Comparison of ENCODE assay signal across 1 cellular context in the genomic region with DNA sequence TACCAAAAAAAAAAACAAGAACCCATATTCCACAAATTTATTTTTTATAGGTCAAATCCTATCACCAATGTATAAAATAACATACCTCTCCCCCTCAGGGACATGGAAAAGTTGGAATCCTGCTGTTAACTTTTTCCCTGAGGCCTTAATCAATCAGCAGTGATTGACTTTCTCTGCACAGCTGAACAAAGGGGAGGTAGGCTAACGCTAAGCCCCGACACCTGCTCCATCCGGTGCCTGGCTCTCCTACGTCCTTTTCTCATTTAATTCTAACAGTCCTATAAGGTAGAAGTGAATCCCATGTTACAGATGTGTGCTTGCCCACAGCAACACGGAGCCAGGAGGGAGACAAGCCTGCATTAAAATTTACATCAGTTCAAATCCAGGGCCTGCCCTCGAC.
TF ChIP-seq lines count a peak whose summit lies in the region.

No MANE protein-coding gene starts in this region.

TF ChIP-seq in HepG2, 621 proteins besides CTCF, POLR2A, EP300 and RAD21:
- TF ChIP-seq, protein P1, sequence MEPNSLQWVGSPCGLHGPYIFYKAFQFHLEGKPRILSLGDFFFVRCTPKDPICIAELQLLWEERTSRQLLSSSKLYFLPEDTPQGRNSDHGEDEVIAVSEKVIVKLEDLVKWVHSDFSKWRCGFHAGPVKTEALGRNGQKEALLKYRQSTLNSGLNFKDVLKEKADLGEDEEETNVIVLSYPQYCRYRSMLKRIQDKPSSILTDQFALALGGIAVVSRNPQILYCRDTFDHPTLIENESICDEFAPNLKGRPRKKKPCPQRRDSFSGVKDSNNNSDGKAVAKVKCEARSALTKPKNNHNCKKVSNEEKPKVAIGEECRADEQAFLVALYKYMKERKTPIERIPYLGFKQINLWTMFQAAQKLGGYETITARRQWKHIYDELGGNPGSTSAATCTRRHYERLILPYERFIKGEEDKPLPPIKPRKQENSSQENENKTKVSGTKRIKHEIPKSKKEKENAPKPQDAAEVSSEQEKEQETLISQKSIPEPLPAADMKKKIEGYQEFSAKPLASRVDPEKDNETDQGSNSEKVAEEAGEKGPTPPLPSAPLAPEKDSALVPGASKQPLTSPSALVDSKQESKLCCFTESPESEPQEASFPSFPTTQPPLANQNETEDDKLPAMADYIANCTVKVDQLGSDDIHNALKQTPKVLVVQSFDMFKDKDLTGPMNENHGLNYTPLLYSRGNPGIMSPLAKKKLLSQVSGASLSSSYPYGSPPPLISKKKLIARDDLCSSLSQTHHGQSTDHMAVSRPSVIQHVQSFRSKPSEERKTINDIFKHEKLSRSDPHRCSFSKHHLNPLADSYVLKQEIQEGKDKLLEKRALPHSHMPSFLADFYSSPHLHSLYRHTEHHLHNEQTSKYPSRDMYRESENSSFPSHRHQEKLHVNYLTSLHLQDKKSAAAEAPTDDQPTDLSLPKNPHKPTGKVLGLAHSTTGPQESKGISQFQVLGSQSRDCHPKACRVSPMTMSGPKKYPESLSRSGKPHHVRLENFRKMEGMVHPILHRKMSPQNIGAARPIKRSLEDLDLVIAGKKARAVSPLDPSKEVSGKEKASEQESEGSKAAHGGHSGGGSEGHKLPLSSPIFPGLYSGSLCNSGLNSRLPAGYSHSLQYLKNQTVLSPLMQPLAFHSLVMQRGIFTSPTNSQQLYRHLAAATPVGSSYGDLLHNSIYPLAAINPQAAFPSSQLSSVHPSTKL (CRISPR knock-in tag; IDR thresholded peaks at IDR 0.05): no peak
- no peak for TF ChIP-seq ARNT2 (CRISPR knock-in tag; IDR thresholded peaks at IDR 0.05; ENCODE audit: low read depth)
- TF ChIP-seq ZNF484 (CRISPR knock-in tag; IDR thresholded peaks at IDR 0.05; ENCODE audit: borderline replicate concordance, low read depth): no peak
- no peak for TF ChIP-seq ZNF354B (CRISPR knock-in tag; IDR thresholded peaks at IDR 0.05)
- TF ChIP-seq MEIS1 (CRISPR knock-in tag; IDR thresholded peaks at IDR 0.05; ENCODE audit: borderline replicate concordance): no peak
- TF ChIP-seq, protein P2, sequence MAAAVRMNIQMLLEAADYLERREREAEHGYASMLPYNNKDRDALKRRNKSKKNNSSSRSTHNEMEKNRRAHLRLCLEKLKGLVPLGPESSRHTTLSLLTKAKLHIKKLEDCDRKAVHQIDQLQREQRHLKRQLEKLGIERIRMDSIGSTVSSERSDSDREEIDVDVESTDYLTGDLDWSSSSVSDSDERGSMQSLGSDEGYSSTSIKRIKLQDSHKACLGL (CRISPR knock-in tag; IDR thresholded peaks at IDR 0.05): no peak
- TF ChIP-seq SATB2 (CRISPR knock-in tag; IDR thresholded peaks at IDR 0.05): no peak
- no peak for TF ChIP-seq RBM39 (IDR thresholded peaks at IDR 0.05; ENCODE audit: low read depth, low read length, poor library complexity, severe bottlenecking)
